20 cellular contexts compared by ENCODE assay signal in the genomic region with DNA sequence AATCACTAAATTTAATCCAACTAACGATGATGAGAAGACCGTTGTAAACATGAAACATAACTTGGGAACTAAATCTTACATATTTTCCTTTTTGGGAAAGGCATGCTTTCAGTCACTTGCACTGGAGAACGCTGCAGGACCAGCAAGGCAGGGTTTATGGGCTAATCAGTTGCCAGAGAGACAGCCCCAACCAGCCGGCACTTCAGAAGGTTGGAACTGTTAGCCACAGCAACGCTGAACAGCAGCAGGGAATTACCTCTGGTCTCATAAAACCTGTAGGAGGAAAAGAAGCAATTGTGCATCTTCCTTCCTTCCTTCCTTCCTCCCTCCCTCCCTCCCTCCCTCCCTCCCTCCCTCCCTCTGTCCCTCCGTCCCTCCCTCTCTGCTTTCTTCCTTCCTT.
DNase-seq lines count a peak whose midpoint lies in the region; ATAC-seq and TF ChIP-seq lines count a peak whose summit lies in the region.
"Had no signal": no experiment of that assay in that cellular context is flagged by ENCODE, and none has a peak within 500 bp of the region (broad histone marks: within the 10 kb centered on the region; RNA-seq: fewer than 3 reads in every experiment).

No MANE protein-coding gene starts in this region.

- TF ChIP-seq CTCF in VCaP (conservative IDR thresholded peaks at IDR 0.05) (peak; percentile 22), coronary artery (IDR thresholded peaks at IDR 0.05) (no peak)

- DNase-seq in NCI-H82 (lab: John Stamatoyannopoulos, UW) (peak; percentile 54), NCI-H82 treated with DMSO at 0.1 percent for 48 hours (lab: John Stamatoyannopoulos, UW; ENCODE audit: unreplicated experiment) (no peak), left kidney (ENCODE audit: low read depth, low spot score) (peak; percentile 64), coronary artery (ENCODE audit: low spot score) (no peak), iPS-NIHi7 (ENCODE audit: extremely low spot score) (no peak)
- DNase-seq in activated effector memory CD4-positive, alpha-beta T cell treated with Interleukin-2 at 50 U/mL for 16 hours: no peak
- DNase-seq: AML-193; C1 segment of cervical spinal cord; CD8-positive, alpha-beta memory T cell; H7; KG1; NCI-H1092; NCI-H1436; NCI-H2029; NCI-H526; NK-92 treated with Interleukin-12 subunit alpha and Interleukin-12 subunit beta, amount 100 ng/mL, for 24 hours; SIG-M5; T-helper 1 cell had no signal

- ATAC-seq in HG03139 (IDR thresholded peaks at IDR 0.05; ENCODE audit: unreplicated experiment): no peak

- H3K4me3 ChIP-seq in coronary artery: no peak overlapping the region

- no peak overlapping the region for H3K27ac ChIP-seq in VCaP
- no peak overlapping the region for H3K27ac ChIP-seq in coronary artery

Comparison
In these comparisons a context has a peak if more than half of its experiments do, and no peak if none do; other contexts are left out.
1. DNase-seq: peak in NCI-H82 (single experiment) and left kidney (single experiment); none in NCI-H82 treated with DMSO at 0.1 percent for 48 hours (single experiment), activated effector memory CD4-positive, alpha-beta T cell treated with Interleukin-2 at 50 U/mL for 16 hours (single experiment), coronary artery (single experiment) and iPS-NIHi7 (single experiment).